23 cellular contexts compared by ENCODE assay signal in the genomic region with DNA sequence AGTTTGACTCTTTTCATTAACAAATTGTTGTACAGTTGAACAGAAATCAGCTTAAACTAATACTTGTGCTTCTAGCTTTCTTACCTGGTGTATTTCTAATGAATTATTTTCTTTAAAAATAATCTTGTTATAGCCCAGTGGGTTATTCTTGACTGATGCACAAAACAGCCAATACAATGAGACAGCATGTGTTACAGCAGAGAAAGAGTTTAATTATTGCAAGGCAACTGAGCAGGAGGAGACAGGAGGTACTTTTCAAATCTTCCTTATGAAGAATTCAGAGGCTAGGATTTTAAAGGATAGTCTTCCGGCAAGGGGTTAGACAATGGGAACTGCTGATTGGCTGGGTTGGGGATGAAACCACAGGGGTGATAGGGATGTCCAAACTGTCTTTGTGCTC.
DNase-seq lines count a peak whose midpoint lies in the region; ATAC-seq, FAIRE-seq and TF ChIP-seq lines count a peak whose summit lies in the region.
"Had no signal": no experiment of that assay in that cellular context is flagged by ENCODE, and none has a peak within 500 bp of the region (broad histone marks: within the 10 kb centered on the region; RNA-seq: fewer than 3 reads in every experiment).

No MANE protein-coding gene starts in this region.

- no peaks in the 10 kb centered on the region for H3K4me1 ChIP-seq in K562 (replicated peaks in 1 of 2; ENCODE audit: control insufficient read depth in 2 of 2, insufficient read depth in 2 of 2, low read length in 2 of 2)
- H3K4me1 ChIP-seq: BE2C, BLaER1 had no signal

- TF ChIP-seq POLR2A in K562 (conservative IDR thresholded peaks at IDR 0.05), result no peak

- in situ Hi-C loops in K562 (cut with MboI), result no loop called here

- no peak overlapping the region for H3K4me2 ChIP-seq in K562 (ENCODE audit: insufficient read depth, low read length)
- H3K4me2 ChIP-seq: BLaER1 had no signal

- peaks cover 0 to 5% of the 10 kb centered on the region in 2 experiments; a peak in 2 of 5 replicates for H3K27me3 ChIP-seq in K562 (ENCODE audit: control insufficient read depth in 2 of 2, insufficient read depth in 2 of 2, low read length in 2 of 2)
- H3K27me3 ChIP-seq: BE2C, BLaER1 had no signal

- TF ChIP-seq CTCF in K562 (IDR thresholded peaks at IDR 0.05 in 2 of 3, conservative IDR thresholded peaks at IDR 0.05 in 1 of 3; ENCODE audit: insufficient read depth in 2 of 3, low read depth in 1 of 3, low read length in 3 of 3), result no peak

- no peak for DNase-seq in activated T-cell treated with anti-CD3 and anti-CD28 coated beads, Interleukin-2, amount 50 U/mL, for 72 hours
- DNase-seq in activated T-cell treated with anti-CD3 and anti-CD28 coated beads, Interleukin-2, amount 50 U/mL, for 48 hours, result no peak
- peak; percentile 0 for DNase-seq in OCI-M1 (lab: John Stamatoyannopoulos, UW)
- no peak for DNase-seq in K562 (ENCODE audit: extremely low read depth in 1 of 4, low spot score in 3 of 4)
- no peak for DNase-seq in DMS153 treated with DMSO at 0.1 percent for 48 hours (lab: John Stamatoyannopoulos, UW; ENCODE audit: unreplicated experiment)
- DNase-seq: ACHN; BE2C; C1 segment of cervical spinal cord; CD4-positive, alpha-beta memory T cell; CD4-positive, CD25-positive, alpha-beta regulatory T cell; CD8-positive, alpha-beta memory T cell; COR-L47; DMS 273 treated with DMSO at 0.1 percent for 48 hours; DMS153; DMS79 treated with DMSO at 0.1 percent for 48 hours; GF-D8 had no signal

- no peak overlapping the region for H2AFZ ChIP-seq in K562 (ENCODE audit: low read depth, low read length)

- H4K20me1 ChIP-seq in K562 (replicated peaks; ENCODE audit: control insufficient read depth, insufficient read depth, low read length), result no peaks in the 10 kb centered on the region
- H4K20me1 ChIP-seq: BLaER1 had no signal

- TF ChIP-seq RAD21 in K562 (CRISPR knock-in tag; conservative IDR thresholded peaks at IDR 0.05 in 1 of 2, IDR thresholded peaks at IDR 0.05 in 1 of 2), result no peak

- no peak overlapping the region for H3K9ac ChIP-seq in K562 (ENCODE audit: insufficient read depth in 1 of 2, low read depth in 2 of 2, low read length in 2 of 2)
- H3K9ac ChIP-seq: BLaER1 had no signal

- H3K27ac ChIP-seq in K562 (ENCODE audit: extremely low read depth, low read depth, low read length), result no peak overlapping the region
- H3K27ac ChIP-seq: 22Rv1, BLaER1 had no signal

- 0% methylated on average over 1 of the region's 1 CpG for WGBS in K562 (ENCODE audit: insufficient coverage, low coverage, missing lambda C conversion rate)

- POLR2A ChIA-PET in K562 (lab: Yijun Ruan, JAX), result interaction anchor here (0.6 kb wide), 1 partner anchor 793 kb away, joined by 3 read pairs; no protein-coding TSS in a partner anchor

- TF ChIP-seq EP300 in K562 (IDR thresholded peaks at IDR 0.05; ENCODE audit: low read length), result no peak

- no peaks in the 10 kb centered on the region for H3K9me3 ChIP-seq in K562 (replicated peaks; ENCODE audit: control insufficient read depth, insufficient read depth, low read depth, low read length)
- H3K9me3 ChIP-seq: BE2C had no signal

- H3K36me3 Mint-ChIP-seq in activated T-cell treated with anti-CD3 and anti-CD28 coated beads, Interleukin-2, amount 50 U/mL, for 72 hours (ENCODE audit: insufficient read depth in 2 of 2), result peaks cover 6 to 9% of the 10 kb centered on the region in 2 donors
- H3K36me3 Mint-ChIP-seq: CD14-positive monocyte; CD4-positive, CD25-positive, alpha-beta regulatory T cell; CD8-positive, alpha-beta memory T cell had no signal

- intact Hi-C loops in K562 (cut with micrococcal nuclease), result no loop called here

- ATAC-seq in activated T-cell treated with anti-CD3 and anti-CD28 coated beads, Interleukin-2, amount 50 U/mL, for 72 hours (replicated peaks in 1 of 2), result no peak
- ATAC-seq in K562 (no peak), GM21576 (IDR thresholded peaks at IDR 0.05; ENCODE audit: unreplicated experiment) (no peak)

- no peak for FAIRE-seq in K562 (lab: Jason Lieb, UNC)
- FAIRE-seq: G401.6, GM12892, GM18507 had no signal

- H3K27ac Mint-ChIP-seq in activated T-cell treated with anti-CD3 and anti-CD28 coated beads, Interleukin-2, amount 50 U/mL, for 72 hours, result peak overlapping the region; percentile 16
- H3K27ac Mint-ChIP-seq: CD14-positive monocyte; CD4-positive, alpha-beta memory T cell; CD4-positive, CD25-positive, alpha-beta regulatory T cell; CD8-positive, alpha-beta memory T cell had no signal

- H3K4me3 ChIP-seq in K562, result no peak overlapping the region
- H3K4me3 ChIP-seq: BLaER1 had no signal

- no peaks in the 10 kb centered on the region for H3K36me3 ChIP-seq in K562 (ENCODE audit: control insufficient read depth, insufficient read depth, low read length)
- H3K36me3 ChIP-seq: BE2C, BLaER1 had no signal

- no TSS peak for BruUV-seq in K562 (replicated peaks; lab: Mats Ljungman, UMichigan)

- H3K79me2 ChIP-seq in K562 (ENCODE audit: control insufficient read depth, insufficient read depth, low read length), result no peaks in the 10 kb centered on the region

- CTCF ChIA-PET in K562 (lab: Yijun Ruan, JAX; ENCODE audit: low intra/inter-chr PET ratio), result no interaction called here

- peaks cover 3 to 7% of the 10 kb centered on the region in 2 donors for H3K9me3 Mint-ChIP-seq in activated T-cell treated with anti-CD3 and anti-CD28 coated beads, Interleukin-2, amount 50 U/mL, for 72 hours

- no peaks in the 10 kb centered on the region for H3K4me1 Mint-ChIP-seq in activated T-cell treated with anti-CD3 and anti-CD28 coated beads, Interleukin-2, amount 50 U/mL, for 72 hours (ENCODE audit: low read depth)
- H3K4me1 Mint-ChIP-seq: CD14-positive monocyte; CD4-positive, alpha-beta memory T cell; CD4-positive, CD25-positive, alpha-beta regulatory T cell; CD8-positive, alpha-beta memory T cell had no signal

- H3K4me3 Mint-ChIP-seq in activated T-cell treated with anti-CD3 and anti-CD28 coated beads, Interleukin-2, amount 50 U/mL, for 72 hours, result no peak overlapping the region
- H3K4me3 Mint-ChIP-seq: CD14-positive monocyte; CD4-positive, alpha-beta memory T cell; CD4-positive, CD25-positive, alpha-beta regulatory T cell; CD8-positive, alpha-beta memory T cell had no signal

- H3K27me3 Mint-ChIP-seq in activated T-cell treated with anti-CD3 and anti-CD28 coated beads, Interleukin-2, amount 50 U/mL, for 72 hours (ENCODE audit: low read depth), result no peaks in the 10 kb centered on the region
- H3K27me3 Mint-ChIP-seq: CD4-positive, alpha-beta memory T cell; CD4-positive, CD25-positive, alpha-beta regulatory T cell had no signal

- H3K9me1 ChIP-seq in K562 (ENCODE audit: control insufficient read depth, insufficient read depth, low read length), result no peaks in the 10 kb centered on the region

TF ChIP-seq in K562, 482 proteins besides CTCF, POLR2A, EP300 and RAD21:
- TF ChIP-seq CBX5 (IDR thresholded peaks at IDR 0.05; ENCODE audit: borderline replicate concordance, low read depth) (peak; percentile 64; the same call in 1 of the 2 replicates), CBX3 (IDR thresholded peaks at IDR 0.05; ENCODE audit: borderline replicate concordance in 1 of 2, low read length in 2 of 2) (0 out of 3 replicates have a peak, but pooled peaks of 1 of the 2 experiments have one; percentile 45)
- TF ChIP-seq, protein P1, sequence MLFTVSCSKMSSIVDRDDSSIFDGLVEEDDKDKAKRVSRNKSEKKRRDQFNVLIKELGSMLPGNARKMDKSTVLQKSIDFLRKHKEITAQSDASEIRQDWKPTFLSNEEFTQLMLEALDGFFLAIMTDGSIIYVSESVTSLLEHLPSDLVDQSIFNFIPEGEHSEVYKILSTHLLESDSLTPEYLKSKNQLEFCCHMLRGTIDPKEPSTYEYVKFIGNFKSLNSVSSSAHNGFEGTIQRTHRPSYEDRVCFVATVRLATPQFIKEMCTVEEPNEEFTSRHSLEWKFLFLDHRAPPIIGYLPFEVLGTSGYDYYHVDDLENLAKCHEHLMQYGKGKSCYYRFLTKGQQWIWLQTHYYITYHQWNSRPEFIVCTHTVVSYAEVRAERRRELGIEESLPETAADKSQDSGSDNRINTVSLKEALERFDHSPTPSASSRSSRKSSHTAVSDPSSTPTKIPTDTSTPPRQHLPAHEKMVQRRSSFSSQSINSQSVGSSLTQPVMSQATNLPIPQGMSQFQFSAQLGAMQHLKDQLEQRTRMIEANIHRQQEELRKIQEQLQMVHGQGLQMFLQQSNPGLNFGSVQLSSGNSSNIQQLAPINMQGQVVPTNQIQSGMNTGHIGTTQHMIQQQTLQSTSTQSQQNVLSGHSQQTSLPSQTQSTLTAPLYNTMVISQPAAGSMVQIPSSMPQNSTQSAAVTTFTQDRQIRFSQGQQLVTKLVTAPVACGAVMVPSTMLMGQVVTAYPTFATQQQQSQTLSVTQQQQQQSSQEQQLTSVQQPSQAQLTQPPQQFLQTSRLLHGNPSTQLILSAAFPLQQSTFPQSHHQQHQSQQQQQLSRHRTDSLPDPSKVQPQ (CRISPR knock-in tag; IDR thresholded peaks at IDR 0.05; ENCODE audit: borderline replicate concordance), result no peak
